In the genomic region with DNA sequence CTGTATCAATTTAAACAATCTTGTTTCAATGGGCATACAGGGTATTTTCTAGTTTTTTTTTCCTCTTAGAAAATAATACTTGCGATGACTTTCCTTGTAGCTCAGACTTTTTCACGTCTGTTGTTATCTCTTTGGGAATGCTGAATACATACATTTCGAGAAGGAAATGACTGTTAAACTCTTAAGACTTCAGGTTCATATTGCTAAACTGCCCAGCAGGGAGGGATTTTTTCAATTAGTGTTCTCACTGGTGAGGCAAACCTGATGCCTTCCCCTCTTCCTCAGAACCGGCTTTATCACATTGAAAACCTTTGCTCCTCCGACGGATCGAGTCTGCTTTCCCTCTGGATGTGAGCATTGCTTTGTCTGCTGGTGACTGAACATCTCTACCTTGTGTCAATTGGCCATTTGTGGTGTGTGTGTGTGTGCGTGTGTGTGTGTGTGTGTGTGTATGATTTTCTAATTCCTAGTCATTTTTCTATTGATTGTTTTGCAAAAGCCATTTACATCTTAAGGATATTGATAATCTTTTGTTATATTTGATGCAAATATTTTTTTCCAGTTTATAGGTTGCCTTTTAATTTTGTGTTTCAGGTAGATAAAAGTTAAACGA, we compare ENCODE assay signal across 8 cellular contexts. TPM values are rescaled to one million over a fixed set of nuclear protein-coding genes. Genes with fewer than 3 reads are reported as not detected.
A peak's percentile ranks its signal among the peaks of the same experiment; 100 is the strongest.
DNase-seq lines count a peak whose midpoint lies in the region; ATAC-seq and TF ChIP-seq lines count a peak whose summit lies in the region.

No MANE protein-coding gene starts in this region.

- TF ChIP-seq POLR2A in GM18951 (IDR thresholded peaks at IDR 0.05; ENCODE audit: extremely low read depth, insufficient read depth, insufficient read length) = peak; percentile 32

- peak; percentile 61 for DNase-seq in RPMI7951 (ENCODE audit: low read depth)
- DNase-seq in cerebellar cortex (ENCODE audit: low spot score) = peak; percentile 80
- peak in 2 of 3 donors; percentile 32 to 50 for DNase-seq in mucosa of descending colon
- DNase-seq in KG1 (lab: John Stamatoyannopoulos, UW) = no peak
- no peak for DNase-seq in NCI-H774 (lab: John Stamatoyannopoulos, UW)
- no peak for DNase-seq in AG08395 (ENCODE audit: low spot score)

- in situ Hi-C loops in GM18951 (cut with MboI; ENCODE audit: low sequenced_read_pairs, unreplicated experiment) = no loop called here

- H3K4me3 ChIP-seq in mucosa of descending colon = no peak overlapping the region

- H3K4me1 ChIP-seq in mucosa of descending colon (ENCODE audit: low read depth) = peaks cover 33% of the 10 kb centered on the region

- H3K9me3 ChIP-seq in mucosa of descending colon = no peaks in the 10 kb centered on the region

- ATAC-seq in mucosa of descending colon = peak; percentile 0
- ATAC-seq in HG02884 (IDR thresholded peaks at IDR 0.05; ENCODE audit: unreplicated experiment) = no peak

- H3K36me3 ChIP-seq in mucosa of descending colon (ENCODE audit: low read depth) = no peaks in the 10 kb centered on the region

- no peak for TF ChIP-seq CTCF in mucosa of descending colon (IDR thresholded peaks at IDR 0.05)

- intact Hi-C loops in mucosa of descending colon (cut with DNase I, micrococcal nuclease) = loop anchor here in 1 of 2 donors (5.0 kb wide), 1 partner anchor 73 kb away; no protein-coding TSS in a partner anchor

RNA-seq across cellular contexts. Expression of a gene that starts 6.6 kb away (rescaled TPM):
- total RNA-seq in RPMI7951 (2014; rRNA removed; shearing (Covaris generic)) = 3.5 and 4.7 TPM in 2 replicates
- total RNA-seq in mucosa of descending colon = 1,000 to 10,000 TPM; 1,133 to 1,409 (median 1,237) TPM

RNA-seq across cellular contexts. Expression of a gene that starts 42.7 kb away (rescaled TPM):
- 21.9 and 43.8 TPM in 2 replicates for total RNA-seq in RPMI7951 (2014; rRNA removed; shearing (Covaris generic))
- 10 to 100 TPM; 27.1 to 44.1 (median 42.3) TPM for total RNA-seq in mucosa of descending colon

RNA-seq across cellular contexts. Expression of a gene that starts 46.7 kb away (rescaled TPM):
- 0.48 and 0.68 TPM in 2 replicates for total RNA-seq in RPMI7951 (2014; rRNA removed; shearing (Covaris generic))
- total RNA-seq in mucosa of descending colon = 10 to 100 TPM in 2 of 3 donors, 1 to 10 TPM in 1; 8.0 to 10.5 (median 10.1) TPM

Comparison
In these comparisons a context has a peak if more than half of its experiments do, and no peak if none do; other contexts are left out.
1. DNase-seq: peak in RPMI7951 (single experiment), cerebellar cortex (single experiment) and mucosa of descending colon (2 of 3); none in KG1 (single experiment), NCI-H774 (single experiment) and AG08395 (single experiment).
2. RNA of a gene that starts 6.6 kb away (total RNA-seq): 1,133 to 1,409 TPM in mucosa of descending colon; 3.5 to 4.7 TPM in RPMI7951; every median in the first group is over 100 times any median in the second.